In genomic region chr11:65745049-65745448, GRCh38 we compare ENCODE assay signal across 22 cellular contexts. TPM values are rescaled to one million over a fixed set of nuclear protein-coding genes. Genes with fewer than 3 reads are reported as not detected.
"Had no signal": no experiment of that assay in that cellular context is flagged by ENCODE, and none has a peak within 500 bp of the region (broad histone marks: within the 10 kb centered on the region; RNA-seq: fewer than 3 reads in every experiment).

No MANE protein-coding gene starts in this region.

- H3K27ac Mint-ChIP-seq: activated B cell treated with CpG ODN at 0.5 μM for 24 hours; activated CD8-positive, alpha-beta T cell treated with anti-CD3 and anti-CD28 coated beads for 36 hours; activated naive CD4-positive, alpha-beta T cell treated with anti-CD3 and anti-CD28 coated beads, Interleukin-2, amount 50 U/mL, for 24 hours; activated naive CD8-positive, alpha-beta T cell treated with anti-CD3 and anti-CD28 coated beads, Interleukin-2, amount 50 U/mL, for 24 hours; activated T-helper 2 cell treated with anti-CD3 and anti-CD28 coated beads, Interferon-gamma antibody, Interleukin-2, Interleukin-4, amounts not matched to agents 10 μg/mL and 5 μg/mL and 100 μg/mL, durations not matched to agents 14 hours and 24 hours and 36 hours; dendritic cell treated with granulocyte-macrophage colony-stimulating factor and Interleukin-4, amounts not matched to agents 40 ng/mL and 50 ng/mL, for 4 days; endodermal cell; naive thymus-derived CD4-positive, alpha-beta T cell; stimulated activated naive B cell treated with anti-CD40 and anti-IgM and Interleukin-4, amounts not matched to agents 10 μg/mL and 1 μg/mL and 100 μg/mL, for 72 hours had no signal

- ATAC-seq: stimulated activated naive B cell treated with anti-CD40 and anti-IgM and Interleukin-4, amounts not matched to agents 10 μg/mL and 1 μg/mL and 100 μg/mL, for 72 hours had no signal

- H3K27me3 Mint-ChIP-seq: dendritic cell treated with granulocyte-macrophage colony-stimulating factor and Interleukin-4, amounts not matched to agents 40 ng/mL and 50 ng/mL, for 4 days had no signal

- H3K4me3 Mint-ChIP-seq: activated B cell treated with CpG ODN at 0.5 μM for 24 hours; activated CD8-positive, alpha-beta T cell treated with anti-CD3 and anti-CD28 coated beads for 36 hours; activated naive CD4-positive, alpha-beta T cell treated with anti-CD3 and anti-CD28 coated beads, Interleukin-2, amount 50 U/mL, for 24 hours; activated naive CD8-positive, alpha-beta T cell treated with anti-CD3 and anti-CD28 coated beads, Interleukin-2, amount 50 U/mL, for 24 hours; dendritic cell treated with granulocyte-macrophage colony-stimulating factor and Interleukin-4, amounts not matched to agents 40 ng/mL and 50 ng/mL, for 4 days; endodermal cell; naive thymus-derived CD4-positive, alpha-beta T cell; stimulated activated naive B cell treated with anti-CD40 and anti-IgM and Interleukin-4, amounts not matched to agents 10 μg/mL and 1 μg/mL and 100 μg/mL, for 72 hours had no signal

- DNase-seq: activated B cell treated with CpG ODN at 0.5 μM for 24 hours; activated CD4-positive, alpha-beta T cell treated with anti-CD3 and anti-CD28 coated beads, Interleukin-2, amount 50 U/mL, for 1 hour; amygdala; caudate nucleus; foreskin keratinocyte; midbrain; naive thymus-derived CD4-positive, alpha-beta T cell; nucleus accumbens; stimulated activated CD4-positive, alpha-beta T cell treated with anti-CD3 and anti-CD28 coated beads, Interleukin-4, amount 100 ng/mL, for 4 hours; stimulated activated CD8-positive, alpha-beta memory T cell treated with anti-CD3 and anti-CD28 coated beads, Interleukin-4, amount 100 ng/mL, for 48 hours; stimulated activated naive B cell treated with anti-CD40 and anti-IgM and Interleukin-4, amounts not matched to agents 10 μg/mL and 1 μg/mL and 100 μg/mL, for 72 hours; T-helper 2 cell; tibial artery had no signal

- H3K9me3 Mint-ChIP-seq: activated B cell treated with CpG ODN at 0.5 μM for 24 hours; activated CD8-positive, alpha-beta T cell treated with anti-CD3 and anti-CD28 coated beads for 36 hours; activated naive CD4-positive, alpha-beta T cell treated with anti-CD3 and anti-CD28 coated beads, Interleukin-2, amount 50 U/mL, for 24 hours; activated naive CD8-positive, alpha-beta T cell treated with anti-CD3 and anti-CD28 coated beads, Interleukin-2, amount 50 U/mL, for 24 hours; activated T-helper 2 cell treated with anti-CD3 and anti-CD28 coated beads, Interferon-gamma antibody, Interleukin-2, Interleukin-4, amounts not matched to agents 10 μg/mL and 5 μg/mL and 100 μg/mL, durations not matched to agents 14 hours and 24 hours and 36 hours; dendritic cell treated with granulocyte-macrophage colony-stimulating factor and Interleukin-4, amounts not matched to agents 40 ng/mL and 50 ng/mL, for 4 days; naive thymus-derived CD4-positive, alpha-beta T cell; stimulated activated naive B cell treated with anti-CD40 and anti-IgM and Interleukin-4, amounts not matched to agents 10 μg/mL and 1 μg/mL and 100 μg/mL, for 72 hours had no signal

- H3K4me1 Mint-ChIP-seq: activated naive CD4-positive, alpha-beta T cell treated with anti-CD3 and anti-CD28 coated beads, Interleukin-2, amount 50 U/mL, for 24 hours; activated naive CD8-positive, alpha-beta T cell treated with anti-CD3 and anti-CD28 coated beads, Interleukin-2, amount 50 U/mL, for 24 hours; endodermal cell; naive thymus-derived CD4-positive, alpha-beta T cell had no signal

- H3K36me3 Mint-ChIP-seq: activated naive CD4-positive, alpha-beta T cell treated with anti-CD3 and anti-CD28 coated beads, Interleukin-2, amount 50 U/mL, for 24 hours; naive thymus-derived CD4-positive, alpha-beta T cell; stimulated activated naive B cell treated with anti-CD40 and anti-IgM and Interleukin-4, amounts not matched to agents 10 μg/mL and 1 μg/mL and 100 μg/mL, for 72 hours had no signal

RNA-seq across cellular contexts. Expression of gene OVOL1, which starts 41.8 kb away (rescaled TPM):
- total RNA-seq: heart left ventricle; naive thymus-derived CD4-positive, alpha-beta T cell; pulmonary artery endothelial cell; right atrium auricular region had no signal
